ENCODE assay signal across 8 cellular contexts in genomic region chr14:100246809-100247428, GRCh38. TPM values are rescaled to one million over a fixed set of nuclear protein-coding genes. Genes with fewer than 3 reads are reported as not detected.
DNase-seq lines count a peak whose midpoint lies in the region; ATAC-seq, FAIRE-seq and TF ChIP-seq lines count a peak whose summit lies in the region.

No MANE protein-coding gene starts in this region.

- no peaks in the 10 kb centered on the region for H3K9me3 Mint-ChIP-seq in CD14-positive monocyte

- peak overlapping the region in 1 of 2 donors; percentile 14 for H3K9ac ChIP-seq in kidney (ENCODE audit: low read length in 2 of 2)

- H3K9me3 ChIP-seq in kidney (ENCODE audit: control insufficient read depth in 1 of 2, low read length in 2 of 2) (no peaks in the 10 kb centered on the region), testis (no peaks in the 10 kb centered on the region)

- no peak overlapping the region for H3K4me3 ChIP-seq in astrocyte of the spinal cord (ENCODE audit: low read depth, low read length)
- peak overlapping the region; percentile 1 to 20 for H3K4me3 ChIP-seq in kidney (ENCODE audit: low read length in 2 of 2)
- no peak overlapping the region for H3K4me3 ChIP-seq in testis

- H3K4me1 ChIP-seq in kidney (ENCODE audit: control insufficient read depth in 1 of 2, insufficient read depth in 1 of 2, low read depth in 1 of 2, low read length in 2 of 2) = peaks cover 29 to 33% of the 10 kb centered on the region in 2 donors
- peaks cover 34% of the 10 kb centered on the region for H3K4me1 ChIP-seq in testis

- H3K4me1 Mint-ChIP-seq in CD14-positive monocyte = peaks cover 61% of the 10 kb centered on the region

- H3K27ac ChIP-seq in kidney (ENCODE audit: low read depth in 2 of 2, low read length in 2 of 2) = peak overlapping the region; percentile 63 to 81
- no peak overlapping the region for H3K27ac ChIP-seq in testis

- WGBS in testis, 2 donors = 40 to 42% methylated on average over 3 of the region's 3 CpGs

- DNase-seq in CD14-positive monocyte (ENCODE audit: low spot score) (no peak), HCEC 1CT (peak; percentile 47), NCI-H526 (lab: John Stamatoyannopoulos, UW) (peak; percentile 73 to 85), astrocyte of the spinal cord (ENCODE audit: low read depth, low spot score) (peak; percentile 38), kidney (no peak), testis (no peak), UCSD-AML1 (lab: John Stamatoyannopoulos, UW; ENCODE audit: unreplicated experiment) (no peak)

- no peaks in the 10 kb centered on the region for H3K27me3 ChIP-seq in testis

- no peak for ATAC-seq in GM21737 (IDR thresholded peaks at IDR 0.05; ENCODE audit: unreplicated experiment)

- TF ChIP-seq POLR2A in testis (IDR thresholded peaks at IDR 0.05) = no peak

- H3K4me3 Mint-ChIP-seq in CD14-positive monocyte = peak overlapping the region in 1 of 2 donors; percentile 7

- FAIRE-seq in kidney (lab: Jason Lieb, UNC) = peak; percentile 23

- H3K27me3 Mint-ChIP-seq in CD14-positive monocyte (ENCODE audit: low read depth in 3 of 3) = peaks cover 0 to 2% (median 0%) of the 10 kb centered on the region in 3 donors

- H3K36me3 Mint-ChIP-seq in CD14-positive monocyte = peaks cover 1 to 35% of the 10 kb centered on the region in 2 donors

- H3K36me3 ChIP-seq in kidney (ENCODE audit: control insufficient read depth in 1 of 2, insufficient read depth in 2 of 2, low read length in 2 of 2) (no peaks in the 10 kb centered on the region), testis (ENCODE audit: low read depth, missing control alignments) (no peaks in the 10 kb centered on the region)

- TF ChIP-seq CTCF in CD14-positive monocyte (IDR thresholded peaks at IDR 0.05) (peak; percentile 54), astrocyte of the spinal cord (IDR thresholded peaks at IDR 0.05; ENCODE audit: low read depth, low read length) (peak; percentile 75), kidney (IDR thresholded peaks at IDR 0.05; ENCODE audit: borderline replicate concordance, extremely low read depth, insufficient read depth) (peak; percentile 57), testis (IDR thresholded peaks at IDR 0.05) (peak; percentile 31 to 57 (median 43))

- H3K27ac Mint-ChIP-seq in CD14-positive monocyte = peak overlapping the region in 5 of 7 donors; percentile 40 to 86 (median 61)

- intact Hi-C loops in CD14-positive monocyte (cut with micrococcal nuclease) = no loop called here
- intact Hi-C loops in kidney (cut with DNase I) = no loop called here
- intact Hi-C loops in testis (cut with DNase I; ENCODE audit: low total_unique reads) = no loop called here

- in situ Hi-C loops in astrocyte of the spinal cord (cut with HindIII; ENCODE audit: low sequenced_read_pairs) = no loop called here

RNA-seq across cellular contexts. Expression of gene YY1, which starts 8.0 kb away (rescaled TPM):
- polyA plus RNA-seq in CD14-positive monocyte (10 to 100 TPM; 13.3 to 15.7 TPM), kidney (ENCODE audit: insufficient read depth, low read depth, low replicate concordance) (34.2 TPM), testis (ENCODE audit: insufficient read depth, low read depth, low replicate concordance) (74.2 TPM)
- total RNA-seq in kidney (60.4 TPM), testis (10 to 100 TPM; 58.1 to 68.2 TPM)

RNA-seq across cellular contexts. Expression of gene SLC25A29, which starts 59.3 kb away (rescaled TPM):
- 10 to 100 TPM; 16.9 to 33.3 TPM for polyA plus RNA-seq in CD14-positive monocyte
- total RNA-seq in kidney = 152 TPM
- polyA plus RNA-seq in kidney (ENCODE audit: insufficient read depth, low read depth, low replicate concordance) = 88.5 TPM
- total RNA-seq in testis = 100 to 1,000 TPM; 185 to 322 TPM
- polyA plus RNA-seq in testis (ENCODE audit: insufficient read depth, low read depth, low replicate concordance) = 72.3 TPM

Comparison
In these comparisons a context has a peak if more than half of its experiments do, and no peak if none do; other contexts are left out.
1. DNase-seq: peak in HCEC 1CT (single experiment), NCI-H526 (2 of 2) and astrocyte of the spinal cord (single experiment); none in CD14-positive monocyte (single experiment), kidney (single experiment), testis (single experiment) and UCSD-AML1 (single experiment).
2. H3K4me3 ChIP-seq: peak in kidney (2 of 2); none in astrocyte of the spinal cord (single experiment) and testis (0 of 2).
3. H3K27ac ChIP-seq: peak in kidney (2 of 2); none in testis (0 of 2).
4. Peak in every context shown above with its lines, with median percentiles within 50 percentile points of each other: CTCF ChIP-seq.